Comparison of ENCODE assay signal across 18 cellular contexts in genomic region chr1:81149649-81150335, GRCh38.
"Had no signal": no experiment of that assay in that cellular context is flagged by ENCODE, and none has a peak within 500 bp of the region (broad histone marks: within the 10 kb centered on the region; RNA-seq: fewer than 3 reads in every experiment).

No MANE protein-coding gene starts in this region.

- H3K4me3 ChIP-seq: dorsolateral prefrontal cortex had no signal

- H3K36me3 ChIP-seq: WERI-Rb-1 had no signal

- H3K27ac ChIP-seq: dorsolateral prefrontal cortex, WERI-Rb-1 had no signal

- H3K9me3 Mint-ChIP-seq: endodermal cell had no signal

- H3K36me3 Mint-ChIP-seq: activated CD4-positive, alpha-beta memory T cell treated with anti-CD3 and anti-CD28 coated beads for 36 hours; activated CD8-positive, alpha-beta memory T cell treated with anti-CD3 and anti-CD28 coated beads, Interleukin-2, amount 10 ng/mL, durations not matched to agents 7 days and 5 days; brain had no signal

- ATAC-seq: activated CD8-positive, alpha-beta memory T cell treated with anti-CD3 and anti-CD28 coated beads, Interleukin-2, amount 10 ng/mL, durations not matched to agents 7 days and 5 days; left ventricle myocardium superior; natural killer cell treated with Interleukin-12 subunit alpha and Interleukin-12 subunit beta and Interleukin-15 and Interleukin-18, amount 100 ng/mL, for 72 hours; sciatic nerve; stimulated activated naive CD8-positive, alpha-beta T cell treated with anti-CD3 and anti-CD28 coated beads, Interleukin-15, Interleukin-2, amounts not matched to agents 100 U/mL and 50 U/mL, for 24 hours had no signal

- H3K27me3 Mint-ChIP-seq: activated CD4-positive, alpha-beta memory T cell treated with anti-CD3 and anti-CD28 coated beads for 36 hours; activated CD8-positive, alpha-beta memory T cell treated with anti-CD3 and anti-CD28 coated beads, Interleukin-2, amount 10 ng/mL, durations not matched to agents 7 days and 5 days; activated T-cell treated with anti-CD3 and anti-CD28 coated beads, Interleukin-2, amount 50 U/mL, for 24 hours; brain; natural killer cell treated with Interleukin-12 subunit alpha and Interleukin-12 subunit beta and Interleukin-15 and Interleukin-18, amount 100 ng/mL, for 72 hours; progenitor cell of endocrine pancreas had no signal

- H3K27ac Mint-ChIP-seq: activated CD4-positive, alpha-beta memory T cell treated with anti-CD3 and anti-CD28 coated beads for 36 hours; activated CD8-positive, alpha-beta memory T cell treated with anti-CD3 and anti-CD28 coated beads, Interleukin-2, amount 10 ng/mL, durations not matched to agents 7 days and 5 days; activated T-cell treated with anti-CD3 and anti-CD28 coated beads, Interleukin-2, amount 50 U/mL, for 24 hours; brain; endodermal cell; natural killer cell treated with Interleukin-12 subunit alpha and Interleukin-12 subunit beta and Interleukin-15 and Interleukin-18, amount 100 ng/mL, for 72 hours; progenitor cell of endocrine pancreas; T-helper 1 cell treated with Interleukin-12 subunit alpha and Interleukin-12 subunit beta and Interleukin-4 antibody, amounts not matched to agents 30 μg/mL and 1 μg/mL, for 36 hours had no signal

- H3K4me1 Mint-ChIP-seq: activated CD8-positive, alpha-beta memory T cell treated with anti-CD3 and anti-CD28 coated beads, Interleukin-2, amount 10 ng/mL, durations not matched to agents 7 days and 5 days had no signal

- DNase-seq: activated CD4-positive, alpha-beta memory T cell treated with anti-CD3 and anti-CD28 coated beads for 36 hours; activated CD8-positive, alpha-beta memory T cell treated with anti-CD3 and anti-CD28 coated beads, Interleukin-2, amount 10 ng/mL, durations not matched to agents 7 days and 5 days; activated effector memory CD4-positive, alpha-beta T cell treated with Interleukin-2 at 50 U/mL for 16 hours; activated naive CD4-positive, alpha-beta T cell treated with anti-CD3 and anti-CD28 coated beads, Interleukin-2, amount 50 U/mL, for 16 hours; activated T-cell treated with anti-CD3 and anti-CD28 coated beads, Interleukin-2, amount 50 U/mL, for 24 hours; dorsolateral prefrontal cortex; endodermal cell; hippocampal formation; left ventricle myocardium superior; mesendoderm; occipital lobe; stimulated activated naive CD8-positive, alpha-beta T cell treated with anti-CD3 and anti-CD28 coated beads, Interleukin-15, Interleukin-2, amounts not matched to agents 100 U/mL and 50 U/mL, for 24 hours; WERI-Rb-1 had no signal

- H3K4me3 Mint-ChIP-seq: activated CD4-positive, alpha-beta memory T cell treated with anti-CD3 and anti-CD28 coated beads for 36 hours; activated CD8-positive, alpha-beta memory T cell treated with anti-CD3 and anti-CD28 coated beads, Interleukin-2, amount 10 ng/mL, durations not matched to agents 7 days and 5 days; activated T-cell treated with anti-CD3 and anti-CD28 coated beads, Interleukin-2, amount 50 U/mL, for 24 hours; brain; endodermal cell; natural killer cell treated with Interleukin-12 subunit alpha and Interleukin-12 subunit beta and Interleukin-15 and Interleukin-18, amount 100 ng/mL, for 72 hours; T-helper 1 cell treated with Interleukin-12 subunit alpha and Interleukin-12 subunit beta and Interleukin-4 antibody, amounts not matched to agents 30 μg/mL and 1 μg/mL, for 36 hours had no signal
